Comparison of ENCODE assay signal across 10 cellular contexts in the genomic region with DNA sequence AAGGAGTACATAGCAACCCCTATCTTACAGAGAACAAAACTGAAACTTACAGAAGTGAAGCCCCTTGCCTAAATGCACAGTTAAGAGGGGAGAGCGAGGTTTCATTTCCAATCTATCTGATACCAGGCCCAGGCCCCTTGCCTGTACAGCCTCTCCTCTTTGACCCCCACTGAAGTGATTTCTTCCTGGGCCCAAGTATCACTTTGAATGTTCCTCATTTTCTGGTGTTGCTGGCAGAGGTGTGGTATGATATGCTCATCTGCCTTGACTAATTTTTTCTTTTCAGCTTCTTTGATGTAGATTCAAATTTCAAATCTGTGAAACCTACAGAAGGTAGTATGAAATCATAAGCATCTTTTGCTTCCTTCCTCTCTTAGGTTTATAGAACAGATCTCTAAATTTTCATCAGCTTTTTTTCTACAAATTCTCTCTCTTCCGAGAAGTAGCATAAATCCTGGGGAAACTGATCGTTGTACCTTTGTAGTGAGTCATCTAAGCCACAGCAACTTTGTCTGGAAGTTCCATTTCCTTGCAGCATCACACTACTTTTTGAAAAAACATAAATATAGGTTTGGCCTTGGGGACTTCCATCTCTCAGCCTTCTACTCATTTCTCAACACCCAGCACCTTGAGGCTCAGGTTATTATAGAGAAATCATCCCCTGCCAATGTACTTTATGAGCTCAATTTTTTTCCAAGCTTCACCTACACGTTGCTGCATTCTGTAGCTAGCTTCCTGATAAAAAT.
DNase-seq lines count a peak whose midpoint lies in the region; ATAC-seq and TF ChIP-seq lines count a peak whose summit lies in the region.
"Had no signal": no experiment of that assay in that cellular context is flagged by ENCODE, and none has a peak within 500 bp of the region (broad histone marks: within the 10 kb centered on the region; RNA-seq: fewer than 3 reads in every experiment).

No MANE protein-coding gene starts in this region.

- H3K9me3 Mint-ChIP-seq in naive thymus-derived CD4-positive, alpha-beta T cell, result peaks cover 0 to 7% (median 0%) of the 10 kb centered on the region in 11 donors

- POLR2A ChIA-PET in PC-9 (lab: Charles Lee; ENCODE audit: unreplicated experiment), result no interaction called here
- POLR2A ChIA-PET in naive thymus-derived CD4-positive, alpha-beta T cell (lab: Charles Lee), result no interaction called here

- no peaks in the 10 kb centered on the region for H4K20me1 ChIP-seq in PC-9 (ENCODE audit: insufficient read depth)

- no peaks in the 10 kb centered on the region for H3K36me3 ChIP-seq in PC-9 (ENCODE audit: low read depth)
- H3K36me3 ChIP-seq in naive thymus-derived CD4-positive, alpha-beta T cell (ENCODE audit: control insufficient read depth in 2 of 3, insufficient read depth in 3 of 3, low read length in 3 of 3), result no peaks in the 10 kb centered on the region

- H3K27ac Mint-ChIP-seq in naive thymus-derived CD4-positive, alpha-beta T cell, result peak overlapping the region; percentile 66 to 88 (median 76)

- no peaks in the 10 kb centered on the region for H3F3A ChIP-seq in PC-9 (ENCODE audit: insufficient read depth, low read depth)

- peaks cover 18 to 39% (median 33%) of the 10 kb centered on the region in 7 donors for H3K4me1 Mint-ChIP-seq in naive thymus-derived CD4-positive, alpha-beta T cell

- CTCF ChIA-PET in PC-9 (lab: Charles Lee), result interaction anchor here (0.6 kb wide), 1 partner anchor 1762 kb away, joined by 3 read pairs; no protein-coding TSS in a partner anchor
- CTCF ChIA-PET in naive thymus-derived CD4-positive, alpha-beta T cell (lab: Charles Lee), result no interaction called here

- peak; percentile 69 for ATAC-seq in GM18519 (IDR thresholded peaks at IDR 0.05; ENCODE audit: low FRiP score, unreplicated experiment)
- ATAC-seq in GM21786 (IDR thresholded peaks at IDR 0.05; ENCODE audit: unreplicated experiment), result peak; percentile 40
- peak; percentile 72 for ATAC-seq in naive thymus-derived CD4-positive, alpha-beta T cell
- no peak for ATAC-seq in HG02763 (IDR thresholded peaks at IDR 0.05; ENCODE audit: unreplicated experiment)

- no peaks in the 10 kb centered on the region; the same call in 1 of the 2 replicates for H3K9me3 ChIP-seq in PC-9 (ENCODE audit: insufficient read depth, low read depth)
- H3K9me3 ChIP-seq in naive thymus-derived CD4-positive, alpha-beta T cell (ENCODE audit: control insufficient read depth in 2 of 3, low read length in 3 of 3), result no peaks in the 10 kb centered on the region

- no peak for TF ChIP-seq CTCF in PC-9 (conservative IDR thresholded peaks at IDR 0.05)

- H3K27me3 Mint-ChIP-seq in naive thymus-derived CD4-positive, alpha-beta T cell, result no peaks in the 10 kb centered on the region

- DNase-seq in PC-9 (no peak), MV-4-11 (lab: John Stamatoyannopoulos, UW) (no peak), COR-L47 (lab: John Stamatoyannopoulos, UW) (no peak), amniotic stem cell (lab: John Stamatoyannopoulos, UW) (no peak)
- peak in 2 of 9 donors; percentile 6 to 34 for DNase-seq in naive thymus-derived CD4-positive, alpha-beta T cell
- DNase-seq: NCI-H2107 had no signal

- no peak overlapping the region for H3K4me2 ChIP-seq in PC-9

- H3K4me3 Mint-ChIP-seq in naive thymus-derived CD4-positive, alpha-beta T cell, result peak overlapping the region in 9 of 10 donors; percentile 7 to 72 (median 42)

- H3K9me2 ChIP-seq in PC-9 (ENCODE audit: insufficient read depth), result no peaks in the 10 kb centered on the region

- H3K4me3 ChIP-seq in PC-9, result no peak overlapping the region
- no peak overlapping the region for H3K4me3 ChIP-seq in naive thymus-derived CD4-positive, alpha-beta T cell (ENCODE audit: low read length)

- no peaks in the 10 kb centered on the region for H3K27me3 ChIP-seq in PC-9 (ENCODE audit: insufficient read depth, low read depth)
- H3K27me3 ChIP-seq in naive thymus-derived CD4-positive, alpha-beta T cell (ENCODE audit: control insufficient read depth in 2 of 2, insufficient read depth in 2 of 2, low read length in 2 of 2), result no peaks in the 10 kb centered on the region

- H2AFZ ChIP-seq in PC-9, result peak overlapping the region; percentile 31; the same call in 1 of the 2 replicates

- no peaks in the 10 kb centered on the region for H3K4me1 ChIP-seq in PC-9 (replicated peaks; ENCODE audit: insufficient read depth)
- peaks cover 9 to 16% of the 10 kb centered on the region in 2 donors for H3K4me1 ChIP-seq in naive thymus-derived CD4-positive, alpha-beta T cell (ENCODE audit: control insufficient read depth in 2 of 2, insufficient read depth in 2 of 2, low read length in 2 of 2)

- no peaks in the 10 kb centered on the region for H3K79me2 ChIP-seq in PC-9 (ENCODE audit: low read depth)

- intact Hi-C loops in PC-9 (cut with micrococcal nuclease; ENCODE audit: unreplicated experiment), result no loop called here
- intact Hi-C loops in naive thymus-derived CD4-positive, alpha-beta T cell (cut with micrococcal nuclease), result loop anchor here in 1 of 2 donors (1.0 to 2.0 kb wide), 6 partner anchors 53 to 411 kb away; a partner anchor contains a TSS

- no TSS peak for BruUV-seq in PC-9 (replicated peaks; lab: Mats Ljungman, UMichigan)

- peaks cover 0 to 16% (median 0%) of the 10 kb centered on the region in 5 donors for H3K36me3 Mint-ChIP-seq in naive thymus-derived CD4-positive, alpha-beta T cell

- no peak overlapping the region for H3K27ac ChIP-seq in PC-9
- H3K27ac ChIP-seq in naive thymus-derived CD4-positive, alpha-beta T cell (ENCODE audit: low read depth, low read length), result peak overlapping the region; percentile 45
- H3K27ac ChIP-seq: HL-60 had no signal
